In genomic region chr6:82380566-82381185, GRCh38 we compare ENCODE assay signal across 1 cellular context.
TF ChIP-seq lines count a peak whose summit lies in the region.

No MANE protein-coding gene starts in this region.

TF ChIP-seq in WTC11, 78 proteins besides CTCF, POLR2A, EP300 and RAD21 (continued from another document):
- TF ChIP-seq, protein P1, sequence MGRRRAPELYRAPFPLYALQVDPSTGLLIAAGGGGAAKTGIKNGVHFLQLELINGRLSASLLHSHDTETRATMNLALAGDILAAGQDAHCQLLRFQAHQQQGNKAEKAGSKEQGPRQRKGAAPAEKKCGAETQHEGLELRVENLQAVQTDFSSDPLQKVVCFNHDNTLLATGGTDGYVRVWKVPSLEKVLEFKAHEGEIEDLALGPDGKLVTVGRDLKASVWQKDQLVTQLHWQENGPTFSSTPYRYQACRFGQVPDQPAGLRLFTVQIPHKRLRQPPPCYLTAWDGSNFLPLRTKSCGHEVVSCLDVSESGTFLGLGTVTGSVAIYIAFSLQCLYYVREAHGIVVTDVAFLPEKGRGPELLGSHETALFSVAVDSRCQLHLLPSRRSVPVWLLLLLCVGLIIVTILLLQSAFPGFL (CRISPR knock-in tag; IDR thresholded peaks at IDR 0.05; ENCODE audit: borderline replicate concordance) = no peak
- no peak for TF ChIP-seq PRRX2 (CRISPR knock-in tag; IDR thresholded peaks at IDR 0.05)
- TF ChIP-seq, protein P2, sequence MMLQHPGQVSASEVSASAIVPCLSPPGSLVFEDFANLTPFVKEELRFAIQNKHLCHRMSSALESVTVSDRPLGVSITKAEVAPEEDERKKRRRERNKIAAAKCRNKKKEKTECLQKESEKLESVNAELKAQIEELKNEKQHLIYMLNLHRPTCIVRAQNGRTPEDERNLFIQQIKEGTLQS (CRISPR knock-in tag; conservative IDR thresholded peaks at IDR 0.05) = no peak
- TF ChIP-seq TEAD1 (CRISPR knock-in tag; IDR thresholded peaks at IDR 0.05) = no peak
- TF ChIP-seq SOX15 (CRISPR knock-in tag; IDR thresholded peaks at IDR 0.05) = no peak
- no peak for TF ChIP-seq CREB1 (CRISPR knock-in tag; IDR thresholded peaks at IDR 0.05)
- no peak for TF ChIP-seq ZNF396 (CRISPR knock-in tag; IDR thresholded peaks at IDR 0.05; ENCODE audit: borderline replicate concordance)
- no peak for TF ChIP-seq HMGA2 (CRISPR knock-in tag; IDR thresholded peaks at IDR 0.05)
- TF ChIP-seq, protein P3, sequence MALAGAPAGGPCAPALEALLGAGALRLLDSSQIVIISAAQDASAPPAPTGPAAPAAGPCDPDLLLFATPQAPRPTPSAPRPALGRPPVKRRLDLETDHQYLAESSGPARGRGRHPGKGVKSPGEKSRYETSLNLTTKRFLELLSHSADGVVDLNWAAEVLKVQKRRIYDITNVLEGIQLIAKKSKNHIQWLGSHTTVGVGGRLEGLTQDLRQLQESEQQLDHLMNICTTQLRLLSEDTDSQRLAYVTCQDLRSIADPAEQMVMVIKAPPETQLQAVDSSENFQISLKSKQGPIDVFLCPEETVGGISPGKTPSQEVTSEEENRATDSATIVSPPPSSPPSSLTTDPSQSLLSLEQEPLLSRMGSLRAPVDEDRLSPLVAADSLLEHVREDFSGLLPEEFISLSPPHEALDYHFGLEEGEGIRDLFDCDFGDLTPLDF (CRISPR knock-in tag; IDR thresholded peaks at IDR 0.05) = no peak
- TF ChIP-seq, protein P4, sequence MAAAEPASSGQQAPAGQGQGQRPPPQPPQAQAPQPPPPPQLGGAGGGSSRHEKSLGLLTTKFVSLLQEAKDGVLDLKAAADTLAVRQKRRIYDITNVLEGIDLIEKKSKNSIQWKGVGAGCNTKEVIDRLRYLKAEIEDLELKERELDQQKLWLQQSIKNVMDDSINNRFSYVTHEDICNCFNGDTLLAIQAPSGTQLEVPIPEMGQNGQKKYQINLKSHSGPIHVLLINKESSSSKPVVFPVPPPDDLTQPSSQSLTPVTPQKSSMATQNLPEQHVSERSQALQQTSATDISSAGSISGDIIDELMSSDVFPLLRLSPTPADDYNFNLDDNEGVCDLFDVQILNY (CRISPR knock-in tag; IDR thresholded peaks at IDR 0.05) = no peak
